ENCODE assay signal across 21 cellular contexts in the genomic region with DNA sequence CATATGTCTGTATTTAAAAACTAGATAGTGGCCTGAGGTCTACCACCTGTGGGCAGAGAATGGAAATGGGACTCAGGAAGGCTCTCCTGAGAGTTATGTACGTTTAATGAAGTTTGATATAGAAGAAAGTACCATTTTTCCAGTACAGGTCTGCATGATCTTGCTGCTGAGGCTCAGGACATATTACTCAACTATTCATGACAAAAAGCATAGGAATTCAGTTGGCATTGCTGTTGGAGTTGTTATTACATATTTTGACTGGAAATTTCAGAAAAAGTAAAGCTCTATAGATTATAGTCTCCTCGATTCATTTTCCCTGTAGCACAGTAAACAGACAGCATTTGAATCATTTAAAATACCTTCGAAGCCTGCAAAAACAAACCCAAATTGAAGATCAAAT.
DNase-seq lines count a peak whose midpoint lies in the region; ATAC-seq, FAIRE-seq and TF ChIP-seq lines count a peak whose summit lies in the region.
"Had no signal": no experiment of that assay in that cellular context is flagged by ENCODE, and none has a peak within 500 bp of the region (broad histone marks: within the 10 kb centered on the region; RNA-seq: fewer than 3 reads in every experiment).

No MANE protein-coding gene starts in this region.

- no peaks in the 10 kb centered on the region for H3K27me3 ChIP-seq in bronchial epithelial cell (ENCODE audit: control insufficient read depth, insufficient read depth, low read length)
- H3K27me3 ChIP-seq: left lung had no signal

- FAIRE-seq in bronchial epithelial cell (lab: Jason Lieb, UNC): no peak
- FAIRE-seq: endothelial cell of umbilical vein, GM18507 had no signal

- H3K4me3 ChIP-seq in bronchial epithelial cell (ENCODE audit: low read depth, low read length): no peak overlapping the region
- H3K4me3 ChIP-seq: left lung, mucosa of descending colon, psoas muscle had no signal

- no peaks in the 10 kb centered on the region for H3K36me3 ChIP-seq in bronchial epithelial cell (ENCODE audit: control insufficient read depth, insufficient read depth, low read length)
- H3K36me3 ChIP-seq: left lung had no signal

- DNase-seq in AG08396 (ENCODE audit: low spot score) (peak; percentile 22), HS-5 (ENCODE audit: low read depth) (peak; percentile 14), bronchial epithelial cell (ENCODE audit: low read depth) (peak; percentile 5), iris pigment epithelial cell (ENCODE audit: low read depth) (peak; percentile 72), NCI-H1436 treated with DMSO at 0.1 percent for 48 hours (lab: John Stamatoyannopoulos, UW) (no peak)
- DNase-seq: anterior cingulate cortex; cortex of kidney; DMS79; left lung; mucosa of descending colon; NCI-H1417 treated with DMSO at 0.1 percent for 48 hours; NCI-H748 treated with DMSO at 0.1 percent for 48 hours; psoas muscle; SIG-M5; stimulated activated CD4-positive, alpha-beta T cell treated with anti-CD3 and anti-CD28 coated beads, Interleukin-12 subunit alpha, Interleukin-12 subunit beta, amount 100 ng/mL, for 4 hours; T-helper 17 cell had no signal

- no peak for ATAC-seq in GM21381 (IDR thresholded peaks at IDR 0.05; ENCODE audit: unreplicated experiment)
- no peak for ATAC-seq in HG03097 (IDR thresholded peaks at IDR 0.05; ENCODE audit: low FRiP score, unreplicated experiment)
- ATAC-seq in HG03432 (IDR thresholded peaks at IDR 0.05; ENCODE audit: unreplicated experiment): no peak
- ATAC-seq: left lung, mucosa of descending colon, psoas muscle, T-helper 17 cell had no signal

- TF ChIP-seq CTCF in bronchial epithelial cell (IDR thresholded peaks at IDR 0.05; ENCODE audit: insufficient read depth, low read length, severe bottlenecking): no peak
